22 cellular contexts compared by ENCODE assay signal in genomic region chr11:112581747-112582146, GRCh38.
DNase-seq lines count a peak whose midpoint lies in the region; ATAC-seq and TF ChIP-seq lines count a peak whose summit lies in the region.
"Had no signal": no experiment of that assay in that cellular context is flagged by ENCODE, and none has a peak within 500 bp of the region (broad histone marks: within the 10 kb centered on the region; RNA-seq: fewer than 3 reads in every experiment).

No MANE protein-coding gene starts in this region.

- H3K4me1 ChIP-seq in left ventricle myocardium inferior (peaks cover 33% of the 10 kb centered on the region), BE2C (no peaks in the 10 kb centered on the region)
- H3K4me1 ChIP-seq: A549, body of pancreas, testis had no signal

- in situ Hi-C loops in KBM-7 (cut with MboI; ENCODE audit: low pct_unique_long_range_greater_than_20kb, low sequenced_read_pairs): no loop called here

- DNase-seq in GM12865 (ENCODE audit: low read depth) (peak; percentile 45), left ventricle myocardium inferior (no peak), BE2C (no peak), NCI-H2029 (lab: John Stamatoyannopoulos, UW) (no peak), NCI-H526 treated with DMSO at 0.1 percent for 48 hours (lab: John Stamatoyannopoulos, UW) (no peak), KBM-7 (no peak)
- DNase-seq: activated CD4-positive, alpha-beta T cell treated with anti-CD3 and anti-CD28 coated beads, Interleukin-2, amount 10 ng/mL, durations not matched to agents 24 days and 14 days; body of pancreas; effector memory CD4-positive, alpha-beta T cell; H7; MV-4-11; NCI-H187; NCI-H226; NCI-H82; occipital lobe; SJCRH30; testis had no signal

- H3K27me3 ChIP-seq in left ventricle myocardium inferior (ENCODE audit: low read depth) (no peaks in the 10 kb centered on the region), BE2C (no peaks in the 10 kb centered on the region)
- H3K27me3 ChIP-seq: BLaER1, body of pancreas, SJCRH30, testis had no signal

- ATAC-seq in GM21390 (IDR thresholded peaks at IDR 0.05; ENCODE audit: unreplicated experiment) (peak; percentile 34), HG03060 (IDR thresholded peaks at IDR 0.05; ENCODE audit: low read depth, unreplicated experiment) (peak; percentile 22)
- ATAC-seq: A549, body of pancreas, K562 had no signal

- H3K9me3 ChIP-seq in left ventricle myocardium inferior (replicated peaks): no peaks in the 10 kb centered on the region
- no peaks in the 10 kb centered on the region for H3K9me3 ChIP-seq in BE2C
- H3K9me3 ChIP-seq: A549, BLaER1, body of pancreas, SJCRH30, testis had no signal

- H3K4me3 ChIP-seq in GM12865 (ENCODE audit: low read depth, low read length): no peak overlapping the region
- H3K4me3 ChIP-seq in left ventricle myocardium inferior: no peak overlapping the region
- H3K4me3 ChIP-seq in BE2C (ENCODE audit: low read depth, low read length): no peak overlapping the region
- H3K4me3 ChIP-seq: A549, BLaER1, body of pancreas, K562, SJCRH30, testis had no signal

- no peaks in the 10 kb centered on the region for H3K36me3 ChIP-seq in left ventricle myocardium inferior
- H3K36me3 ChIP-seq in BE2C: no peaks in the 10 kb centered on the region
- H3K36me3 ChIP-seq: BLaER1, SJCRH30 had no signal

- intact Hi-C loops in left ventricle myocardium inferior (cut with micrococcal nuclease): loop anchor here (10.0 kb wide), 1 partner anchor 213 kb away; no protein-coding TSS in a partner anchor

- TF ChIP-seq CTCF in GM12865 (IDR thresholded peaks at IDR 0.05; ENCODE audit: insufficient read depth, low read depth, low read length, missing control alignments): no peak
- no peak for TF ChIP-seq CTCF in left ventricle myocardium inferior (IDR thresholded peaks at IDR 0.05; ENCODE audit: borderline replicate concordance)
- TF ChIP-seq CTCF in BE2C (IDR thresholded peaks at IDR 0.05; ENCODE audit: low read depth, low read length): no peak

- peak overlapping the region; percentile 73 for H3K27ac ChIP-seq in left ventricle myocardium inferior (replicated peaks)
- H3K27ac ChIP-seq: A549, BLaER1, body of pancreas, SJCRH30, testis had no signal
